Comparison of ENCODE assay signal across 8 cellular contexts in the genomic region with DNA sequence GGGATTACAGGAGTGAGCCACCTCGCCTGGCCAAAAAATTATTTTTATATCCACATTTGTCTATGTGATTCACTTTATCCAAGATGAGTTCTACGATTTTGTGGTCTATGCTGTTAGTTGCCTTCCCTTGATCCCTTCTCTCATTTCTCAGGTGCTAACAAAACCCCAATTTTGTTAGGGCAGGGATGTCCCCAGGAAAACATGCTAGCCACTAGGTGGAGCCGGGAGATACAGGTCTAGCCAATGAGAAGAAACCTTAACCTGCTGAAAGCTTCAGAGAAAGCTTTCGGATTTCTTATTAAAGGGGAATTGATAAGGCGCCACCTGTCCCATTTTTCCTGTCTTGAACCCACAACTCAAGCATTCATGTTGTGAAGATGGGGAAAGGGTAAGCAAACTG.
A peak's percentile ranks its signal among the peaks of the same experiment; 100 is the strongest.
DNase-seq lines count a peak whose midpoint lies in the region; ATAC-seq, FAIRE-seq and TF ChIP-seq lines count a peak whose summit lies in the region.

No MANE protein-coding gene starts in this region.

- H3K27me3 ChIP-seq in BJ (ENCODE audit: control insufficient read depth, insufficient read depth, low read length) = no peaks in the 10 kb centered on the region
- no peaks in the 10 kb centered on the region for H3K27me3 ChIP-seq in HL-60 (ENCODE audit: insufficient read depth, poor library complexity, severe bottlenecking)
- H3K27me3 ChIP-seq in pancreas = no peaks in the 10 kb centered on the region

- CTCF ChIA-PET in BJ (lab: Yijun Ruan, JAX) = interaction anchor here (0.6 to 1.6 kb wide), 10 partner anchors 9 to 754 kb away, joined by 3 to 8 read pairs (median 4); no protein-coding TSS in a partner anchor

- no peak for FAIRE-seq in pancreas (lab: Jason Lieb, UNC)

- 82% methylated on average over 5 of the region's 5 CpGs for WGBS in pancreas, 2 donors

- H3K4me3 ChIP-seq in BJ (ENCODE audit: low read depth, low read length) (no peak overlapping the region), HL-60 (replicated peaks; ENCODE audit: insufficient read depth, low read length) (no peak overlapping the region), fibroblast of villous mesenchyme (ENCODE audit: low read depth, low read length) (no peak overlapping the region), pancreas (no peak overlapping the region)

- DNase-seq in BJ (ENCODE audit: low read depth) (no peak), HL-60 (ENCODE audit: low read depth in 1 of 2, low spot score in 1 of 2) (peak in 1 of 2 experiments; percentile 41), fibroblast of villous mesenchyme (ENCODE audit: low read depth) (peak; percentile 33), pancreas (no peak), superior temporal gyrus (ENCODE audit: extremely low spot score) (no peak), DMS79 (lab: John Stamatoyannopoulos, UW) (no peak)
- DNase-seq in activated CD4-positive, alpha-beta T cell treated with anti-CD3 and anti-CD28 coated beads, Interleukin-2, amount 50 U/mL, for 4 hours = peak; percentile 22 to 24
- peak in 2 of 3 experiments; percentile 26 to 62 for DNase-seq in stimulated activated CD4-positive, alpha-beta T cell treated with anti-CD3 and anti-CD28 coated beads, TNF-alpha, amount 100 ng/mL, for 24 hours (ENCODE audit: low read depth in 3 of 3)

- no peaks in the 10 kb centered on the region for H3K36me3 ChIP-seq in BJ (ENCODE audit: control insufficient read depth, insufficient read depth, low read length)
- H3K36me3 ChIP-seq in pancreas = no peaks in the 10 kb centered on the region

- POLR2A ChIA-PET in BJ (lab: Charles Lee) = no interaction called here

- H3K27ac ChIP-seq in HL-60 (replicated peaks) (no peak overlapping the region), pancreas (peak overlapping the region in 1 of 4 donors; percentile 70)

- TF ChIP-seq CTCF in BJ (IDR thresholded peaks at IDR 0.05; ENCODE audit: insufficient read depth, low read depth, low read length) (peak; percentile 58), HL-60 (IDR thresholded peaks at IDR 0.05; ENCODE audit: insufficient read depth, low read length) (peak; percentile 22), fibroblast of villous mesenchyme (IDR thresholded peaks at IDR 0.05; ENCODE audit: insufficient read depth, low read depth, low read length) (peak; percentile 66), pancreas (IDR thresholded peaks at IDR 0.05) (no peak)

- H3K4me1 ChIP-seq in pancreas = peaks cover 10 to 19% (median 11%) of the 10 kb centered on the region in 3 donors

- no peak for ATAC-seq in pancreas

- no peaks in the 10 kb centered on the region for H3K9me3 ChIP-seq in pancreas

- intact Hi-C loops in pancreas (cut with DNase I) = no loop called here

Comparison
In these comparisons a context has a peak if more than half of its experiments do, and no peak if none do; other contexts are left out.
1. DNase-seq: peak in activated CD4-positive, alpha-beta T cell treated with anti-CD3 and anti-CD28 coated beads, Interleukin-2, amount 50 U/mL, for 4 hours (2 of 2), fibroblast of villous mesenchyme (single experiment) and stimulated activated CD4-positive, alpha-beta T cell treated with anti-CD3 and anti-CD28 coated beads, TNF-alpha, amount 100 ng/mL, for 24 hours (2 of 3); none in BJ (single experiment), pancreas (0 of 6), superior temporal gyrus (single experiment) and DMS79 (single experiment).
2. CTCF ChIP-seq: peak in BJ (single experiment), HL-60 (single experiment) and fibroblast of villous mesenchyme (single experiment); none in pancreas (0 of 4).